In genomic region chrX:133606990-133607389, GRCh38 we compare ENCODE assay signal across 16 cellular contexts.
DNase-seq lines count a peak whose midpoint lies in the region; ATAC-seq, FAIRE-seq and TF ChIP-seq lines count a peak whose summit lies in the region.
"Had no signal": no experiment of that assay in that cellular context is flagged by ENCODE, and none has a peak within 500 bp of the region (broad histone marks: within the 10 kb centered on the region; RNA-seq: fewer than 3 reads in every experiment).

No MANE protein-coding gene starts in this region.

- peak; percentile 60 for ATAC-seq in GM21786 (IDR thresholded peaks at IDR 0.05; ENCODE audit: unreplicated experiment)
- ATAC-seq in HG02571 (IDR thresholded peaks at IDR 0.05; ENCODE audit: unreplicated experiment) = no peak
- ATAC-seq: A549 had no signal

- intact Hi-C loops in spleen (cut with DNase I; ENCODE audit: low total_unique reads) = no loop called here

- FAIRE-seq in GM12891 (lab: Jason Lieb, UNC) = no peak
- FAIRE-seq: GM19239, HTR-8/SVneo had no signal

- H3K9me3 ChIP-seq in spleen = no peaks in the 10 kb centered on the region
- H3K9me3 ChIP-seq: A549, BE2C had no signal

- no peak for TF ChIP-seq CTCF in spleen (IDR thresholded peaks at IDR 0.05 in 8 of 11, conservative IDR thresholded peaks at IDR 0.05 in 3 of 11)

- no peaks in the 10 kb centered on the region for H3K36me3 ChIP-seq in spleen
- H3K36me3 ChIP-seq: BE2C had no signal

- no peak overlapping the region for H3K27ac ChIP-seq in spleen
- H3K27ac ChIP-seq: A549 had no signal

- no peak for DNase-seq in GM12891 (ENCODE audit: insufficient read length, low spot score)
- DNase-seq in RPMI8226 = peak; percentile 57
- DNase-seq in effector CD8-positive, alpha-beta T cell (lab: John Stamatoyannopoulos, UW) = no peak
- no peak for DNase-seq in spleen
- DNase-seq in NCI-H524 (lab: John Stamatoyannopoulos, UW) = no peak
- DNase-seq: BE2C; Calu3; CD4-positive, CD25-positive, alpha-beta regulatory T cell; DMS 273 treated with DMSO at 0.1 percent for 48 hours; HCEC 1CT; HFFc6 had no signal

- H3K4me1 ChIP-seq in spleen = no peaks in the 10 kb centered on the region
- H3K4me1 ChIP-seq: A549, BE2C had no signal

- TF ChIP-seq POLR2A in GM12891 (IDR thresholded peaks at IDR 0.05; ENCODE audit: low read depth, low read length) (no peak), spleen (IDR thresholded peaks at IDR 0.05) (no peak)

- peaks cover 0 to 3% (median 0%) of the 10 kb centered on the region in 7 donors for H3K27me3 ChIP-seq in spleen (replicated peaks in 1 of 7)
- H3K27me3 ChIP-seq: BE2C had no signal

- WGBS in spleen, 5 donors = 47 to 88% (median 68%) methylated on average over 1 of the region's 1 CpG

- no peak overlapping the region for H3K4me3 ChIP-seq in spleen
- H3K4me3 ChIP-seq: A549 had no signal

TF ChIP-seq in GM12891, 5 proteins besides CTCF, POLR2A, EP300 and RAD21:
- TF ChIP-seq SPI1 (IDR thresholded peaks at IDR 0.05; ENCODE audit: low read depth, low read length) = peak; percentile 67
- no peak for TF ChIP-seq POLR2AphosphoS5 (IDR thresholded peaks at IDR 0.05; ENCODE audit: low read depth, low read length)
